Comparison of ENCODE assay signal across 26 cellular contexts in genomic region chr5:107776506-107776905, GRCh38.
"Had no signal": no experiment of that assay in that cellular context is flagged by ENCODE, and none has a peak within 500 bp of the region (broad histone marks: within the 10 kb centered on the region; RNA-seq: fewer than 3 reads in every experiment).

No MANE protein-coding gene starts in this region.

- H3K36me3 ChIP-seq: left lung, lower lobe of right lung, neutrophil, right lobe of liver, tibial nerve, uterus had no signal

- H2AFZ ChIP-seq: parathyroid adenoma had no signal

- H3K4me1 Mint-ChIP-seq: naive thymus-derived CD8-positive, alpha-beta T cell; stimulated activated memory B cell treated with anti-CD40 and anti-IgM and Interleukin-4, amounts not matched to agents 10 μg/mL and 1 μg/mL and 100 μg/mL, for 72 hours; stimulated activated naive CD8-positive, alpha-beta T cell treated with anti-CD3 and anti-CD28 coated beads, Interleukin-15, amount 100 ng/mL, for 72 hours had no signal

- H3K4me2 ChIP-seq: smooth muscle cell had no signal

- H3K27ac ChIP-seq: left lung, lower lobe of right lung, neutrophil, parathyroid adenoma, psoas muscle, right lobe of liver, tibial nerve, uterus had no signal

- H3K9me3 ChIP-seq: lower lobe of right lung, neutrophil, psoas muscle, right lobe of liver, uterus had no signal

- H3K36me3 Mint-ChIP-seq: stimulated activated memory B cell treated with anti-CD40 and anti-IgM and Interleukin-4, amounts not matched to agents 10 μg/mL and 1 μg/mL and 100 μg/mL, for 72 hours; type B pancreatic cell had no signal

- H3K9ac ChIP-seq: parathyroid adenoma had no signal

- H3K4me3 Mint-ChIP-seq: naive thymus-derived CD8-positive, alpha-beta T cell; nephron; stimulated activated memory B cell treated with anti-CD40 and anti-IgM and Interleukin-4, amounts not matched to agents 10 μg/mL and 1 μg/mL and 100 μg/mL, for 72 hours; stimulated activated naive CD8-positive, alpha-beta T cell treated with anti-CD3 and anti-CD28 coated beads, Interleukin-15, amount 100 ng/mL, for 72 hours; type B pancreatic cell had no signal

- H3K27me3 ChIP-seq: left lung, neutrophil, right lobe of liver, tibial nerve, uterus had no signal

- DNase-seq: hippocampal formation; kidney glomerular epithelial cell; left cardiac atrium; left lung; lower lobe of right lung; mammary epithelial cell; mesenchymal stem cell; naive thymus-derived CD8-positive, alpha-beta T cell; occipital lobe; psoas muscle; right lobe of liver; stimulated activated CD4-positive, alpha-beta T cell treated with anti-CD3 and anti-CD28 coated beads, Interleukin-1b, Interleukin-23, amount 100 ng/mL, for 48 hours; stimulated activated CD4-positive, alpha-beta T cell treated with anti-CD3 and anti-CD28 coated beads, Interleukin-2, amount 100 ng/mL, for 48 hours; stimulated activated CD4-positive, alpha-beta T cell treated with anti-CD3 and anti-CD28 coated beads, Interleukin-4, amount 100 ng/mL, for 4 hours; stimulated activated CD8-positive, alpha-beta memory T cell treated with anti-CD3 and anti-CD28 coated beads, Interleukin-4, amount 100 ng/mL, for 48 hours; stimulated activated naive CD4-positive, alpha-beta T cell treated with Interleukin-2 at 50 U/mL for 16 hours; stimulated activated naive CD8-positive, alpha-beta T cell treated with anti-CD3 and anti-CD28 coated beads, Interleukin-15, amount 100 ng/mL, for 72 hours; substantia nigra; uterus had no signal

- H3K4me1 ChIP-seq: left lung, lower lobe of right lung, parathyroid adenoma, psoas muscle, right lobe of liver, tibial nerve, uterus had no signal

- H3K27me3 Mint-ChIP-seq: stimulated activated memory B cell treated with anti-CD40 and anti-IgM and Interleukin-4, amounts not matched to agents 10 μg/mL and 1 μg/mL and 100 μg/mL, for 72 hours had no signal

- H3K4me3 ChIP-seq: left lung, lower lobe of right lung, psoas muscle, right lobe of liver, smooth muscle cell, tibial nerve, uterus had no signal

- H3K27ac Mint-ChIP-seq: naive thymus-derived CD8-positive, alpha-beta T cell; nephron; stimulated activated memory B cell treated with anti-CD40 and anti-IgM and Interleukin-4, amounts not matched to agents 10 μg/mL and 1 μg/mL and 100 μg/mL, for 72 hours; stimulated activated naive CD8-positive, alpha-beta T cell treated with anti-CD3 and anti-CD28 coated beads, Interleukin-15, amount 100 ng/mL, for 72 hours; type B pancreatic cell had no signal
